In genomic region chr15:98904466-98905048, GRCh38 we compare ENCODE assay signal across 8 cellular contexts.
DNase-seq lines count a peak whose midpoint lies in the region; ATAC-seq, FAIRE-seq and TF ChIP-seq lines count a peak whose summit lies in the region.

No MANE protein-coding gene starts in this region.

- peak; percentile 62 for DNase-seq in Daoy (ENCODE audit: low read depth)
- peak; percentile 64 for DNase-seq in HuH-7.5 (ENCODE audit: low spot score)
- peak; percentile 69 for DNase-seq in SKM-1 treated with dmso at 0.1 percent for 144 hours (lab: John Stamatoyannopoulos, UW; ENCODE audit: unreplicated experiment)
- DNase-seq in fibroblast of pulmonary artery (ENCODE audit: low read depth) = peak; percentile 59
- DNase-seq in pancreas = no peak
- no peak for DNase-seq in UCSD-AML1 (lab: John Stamatoyannopoulos, UW; ENCODE audit: unreplicated experiment)
- no peak for DNase-seq in H54 (ENCODE audit: insufficient read length, low spot score)
- DNase-seq in activated T-cell treated with anti-CD3 and anti-CD28 coated beads for 4 hours = no peak

- 59 to 64% methylated on average over 4 of the region's 4 CpGs for WGBS in pancreas, 2 donors

- no peaks in the 10 kb centered on the region for H3K27me3 ChIP-seq in pancreas

- no peak overlapping the region for H3K27ac ChIP-seq in pancreas

- H3K4me1 ChIP-seq in pancreas = peaks cover 0 to 8% (median 0%) of the 10 kb centered on the region in 3 donors

- no peak for FAIRE-seq in pancreas (lab: Jason Lieb, UNC)
- no peak for FAIRE-seq in H54 (lab: Jason Lieb, UNC)

- H3K36me3 ChIP-seq in pancreas = no peaks in the 10 kb centered on the region

- H3K4me3 ChIP-seq in fibroblast of pulmonary artery (replicated peaks; ENCODE audit: low read depth, low read length) (no peak overlapping the region), pancreas (no peak overlapping the region)

- no peak for TF ChIP-seq POLR2A in H54 (IDR thresholded peaks at IDR 0.05; ENCODE audit: low read depth, low read length)

- intact Hi-C loops in pancreas (cut with DNase I) = no loop called here

- TF ChIP-seq CTCF in fibroblast of pulmonary artery (IDR thresholded peaks at IDR 0.05; ENCODE audit: low read length, missing control alignments) (peak; percentile 62), pancreas (IDR thresholded peaks at IDR 0.05) (no peak)

- peak in 3 of 4 donors; percentile 38 to 61 (median 51) for ATAC-seq in pancreas

- H3K9me3 ChIP-seq in pancreas = no peaks in the 10 kb centered on the region

Comparison
In these comparisons a context has a peak if more than half of its experiments do, and no peak if none do; other contexts are left out.
1. DNase-seq: peak in Daoy (single experiment), HuH-7.5 (single experiment), SKM-1 treated with dmso at 0.1 percent for 144 hours (single experiment) and fibroblast of pulmonary artery (single experiment); none in pancreas (0 of 6), UCSD-AML1 (single experiment), H54 (single experiment) and activated T-cell treated with anti-CD3 and anti-CD28 coated beads for 4 hours (single experiment).